Comparison of ENCODE assay signal across 8 cellular contexts in genomic region chr14:81565441-81566290, GRCh38. TPM values are rescaled to one million over a fixed set of nuclear protein-coding genes. Genes with fewer than 3 reads are reported as not detected.
DNase-seq lines count a peak whose midpoint lies in the region; ATAC-seq, FAIRE-seq and TF ChIP-seq lines count a peak whose summit lies in the region.

No MANE protein-coding gene starts in this region.

- no peak overlapping the region for H3K4me2 ChIP-seq in KMS-11

- no peaks in the 10 kb centered on the region for H3K9me3 ChIP-seq in kidney (ENCODE audit: control insufficient read depth in 1 of 2, low read length in 2 of 2)
- no peaks in the 10 kb centered on the region for H3K9me3 ChIP-seq in sigmoid colon

- H3K9me3 Mint-ChIP-seq in activated CD4-positive, alpha-beta T cell treated with anti-CD3 and anti-CD28 coated beads for 36 hours (ENCODE audit: low read depth): no peaks in the 10 kb centered on the region

- H3K9ac ChIP-seq in KMS-11: no peak overlapping the region
- H3K9ac ChIP-seq in kidney (ENCODE audit: low read length in 2 of 2): no peak overlapping the region

- no peaks in the 10 kb centered on the region for H3K79me2 ChIP-seq in KMS-11 (ENCODE audit: insufficient read depth, low read depth)

- DNase-seq in activated CD4-positive, alpha-beta T cell treated with anti-CD3 and anti-CD28 coated beads for 36 hours: peak; percentile 39
- DNase-seq in activated CD4-positive, alpha-beta T cell treated with anti-CD3 and anti-CD28 coated beads, Interleukin-2, amount 50 U/mL, for 1 hour: no peak
- DNase-seq in anterior cingulate cortex (lab: John Stamatoyannopoulos, UW) (peak in 33 of 58 donors; percentile 0 to 58 (median 9)), kidney (no peak), sigmoid colon (no peak)

- FAIRE-seq in kidney (lab: Jason Lieb, UNC): no peak

- no peaks in the 10 kb centered on the region for H4K20me1 ChIP-seq in KMS-11 (ENCODE audit: insufficient read depth)

- H3K4me3 Mint-ChIP-seq in activated CD4-positive, alpha-beta T cell treated with anti-CD3 and anti-CD28 coated beads for 36 hours: no peak overlapping the region

- no peak for TF ChIP-seq POLR2A in sigmoid colon (IDR thresholded peaks at IDR 0.05)

- H3K4me3 ChIP-seq in KMS-11 (IDR thresholded peaks at IDR 0.05; ENCODE audit: insufficient read depth, low read depth, low read length): no peak overlapping the region
- H3K4me3 ChIP-seq in kidney (ENCODE audit: low read length in 2 of 2): no peak overlapping the region
- no peak overlapping the region for H3K4me3 ChIP-seq in sigmoid colon

- intact Hi-C loops in activated CD4-positive, alpha-beta T cell treated with anti-CD3 and anti-CD28 coated beads for 36 hours (cut with DNase I, micrococcal nuclease): loop anchor here in 1 of 2 experiments (5.0 kb wide), 1 partner anchor 427 kb away; no protein-coding TSS in a partner anchor
- intact Hi-C loops in kidney (cut with DNase I) (no loop called here), sigmoid colon (cut with DNase I) (no loop called here)

- no peak overlapping the region for H3K27ac ChIP-seq in KMS-11
- H3K27ac ChIP-seq in kidney (ENCODE audit: low read depth in 2 of 2, low read length in 2 of 2): no peak overlapping the region
- H3K27ac ChIP-seq in sigmoid colon: no peak overlapping the region

- no peak for TF ChIP-seq EP300 in sigmoid colon (IDR thresholded peaks at IDR 0.05)

- ATAC-seq in activated CD4-positive, alpha-beta T cell treated with anti-CD3 and anti-CD28 coated beads for 36 hours: no peak
- peak; percentile 89 for ATAC-seq in GM21619 (IDR thresholded peaks at IDR 0.05; ENCODE audit: unreplicated experiment)
- no peak for ATAC-seq in HG03460 (IDR thresholded peaks at IDR 0.05; ENCODE audit: unreplicated experiment)

- H3K36me3 Mint-ChIP-seq in activated CD4-positive, alpha-beta T cell treated with anti-CD3 and anti-CD28 coated beads for 36 hours (ENCODE audit: low read depth): no peaks in the 10 kb centered on the region

- no peak overlapping the region for H3K27ac Mint-ChIP-seq in activated CD4-positive, alpha-beta T cell treated with anti-CD3 and anti-CD28 coated beads for 36 hours

- H3K27me3 Mint-ChIP-seq in activated CD4-positive, alpha-beta T cell treated with anti-CD3 and anti-CD28 coated beads for 36 hours: peaks cover 10% of the 10 kb centered on the region

- TF ChIP-seq CTCF in KMS-11 (conservative IDR thresholded peaks at IDR 0.05; ENCODE audit: low read depth, low read length) (peak; percentile 52), kidney (IDR thresholded peaks at IDR 0.05; ENCODE audit: borderline replicate concordance, extremely low read depth, insufficient read depth) (peak; percentile 50), sigmoid colon (IDR thresholded peaks at IDR 0.05) (peak in 2 of 4 experiments; percentile 12 to 30)

- H3K36me3 ChIP-seq in KMS-11 (ENCODE audit: insufficient read depth) (no peaks in the 10 kb centered on the region), kidney (ENCODE audit: control insufficient read depth in 1 of 2, insufficient read depth in 2 of 2, low read length in 2 of 2) (no peaks in the 10 kb centered on the region), sigmoid colon (no peaks in the 10 kb centered on the region)

- 0 out of 2 replicates have a peak overlapping the region, but pooled peaks have one; percentile 30 for H2AFZ ChIP-seq in KMS-11 (ENCODE audit: low read depth)

- POLR2A ChIA-PET in activated CD4-positive, alpha-beta T cell treated with anti-CD3 and anti-CD28 coated beads for 36 hours (lab: Charles Lee): interaction anchor here (0.8 kb wide), 1 partner anchor 32 kb away, joined by 3 read pairs; the partner anchor contains the start of gene SEL1L

- CTCF ChIA-PET in activated CD4-positive, alpha-beta T cell treated with anti-CD3 and anti-CD28 coated beads for 36 hours (lab: Charles Lee): interaction anchor here (0.6 to 2.4 kb wide), 5 partner anchors 10 to 922 kb away, joined by 3 to 7 read pairs (median 3); no protein-coding TSS in a partner anchor

- peaks cover 3% of the 10 kb centered on the region for H3K4me1 ChIP-seq in KMS-11 (ENCODE audit: low read depth, poor library complexity, severe bottlenecking)
- H3K4me1 ChIP-seq in kidney (ENCODE audit: control insufficient read depth in 1 of 2, insufficient read depth in 1 of 2, low read depth in 1 of 2, low read length in 2 of 2): no peaks in the 10 kb centered on the region
- H3K4me1 ChIP-seq in sigmoid colon: no peaks in the 10 kb centered on the region

- no peaks in the 10 kb centered on the region for H3K27me3 ChIP-seq in KMS-11 (ENCODE audit: insufficient read depth, low read depth)
- no peaks in the 10 kb centered on the region for H3K27me3 ChIP-seq in sigmoid colon

- H3K4me1 Mint-ChIP-seq in activated CD4-positive, alpha-beta T cell treated with anti-CD3 and anti-CD28 coated beads for 36 hours: no peaks in the 10 kb centered on the region

- 20 to 45% methylated on average over 7 of the region's 7 CpGs for WGBS in sigmoid colon, 2 donors

RNA-seq across cellular contexts. Expression of gene SEL1L, which starts 32.0 kb away (rescaled TPM):
- 10 to 100 TPM; 39.0 to 57.4 TPM for total RNA-seq in activated CD4-positive, alpha-beta T cell treated with anti-CD3 and anti-CD28 coated beads for 36 hours
- total RNA-seq in kidney (115 TPM), sigmoid colon (10 to 100 TPM; 52.0 to 74.8 (median 54.8) TPM)
- polyA plus RNA-seq in kidney (ENCODE audit: insufficient read depth, low read depth, low replicate concordance) (18.9 TPM), sigmoid colon (10 to 100 TPM in 1 of 3 donors, 1 to 10 TPM in 2; 4.2 to 22.8 (median 6.2) TPM)

Comparison
In these comparisons a context has a peak if more than half of its experiments do, and no peak if none do; other contexts are left out.
1. DNase-seq: peak in activated CD4-positive, alpha-beta T cell treated with anti-CD3 and anti-CD28 coated beads for 36 hours (single experiment) and anterior cingulate cortex (33 of 58); none in activated CD4-positive, alpha-beta T cell treated with anti-CD3 and anti-CD28 coated beads, Interleukin-2, amount 50 U/mL, for 1 hour (single experiment), kidney (single experiment) and sigmoid colon (single experiment).